8 cellular contexts compared by ENCODE assay signal in the genomic region with DNA sequence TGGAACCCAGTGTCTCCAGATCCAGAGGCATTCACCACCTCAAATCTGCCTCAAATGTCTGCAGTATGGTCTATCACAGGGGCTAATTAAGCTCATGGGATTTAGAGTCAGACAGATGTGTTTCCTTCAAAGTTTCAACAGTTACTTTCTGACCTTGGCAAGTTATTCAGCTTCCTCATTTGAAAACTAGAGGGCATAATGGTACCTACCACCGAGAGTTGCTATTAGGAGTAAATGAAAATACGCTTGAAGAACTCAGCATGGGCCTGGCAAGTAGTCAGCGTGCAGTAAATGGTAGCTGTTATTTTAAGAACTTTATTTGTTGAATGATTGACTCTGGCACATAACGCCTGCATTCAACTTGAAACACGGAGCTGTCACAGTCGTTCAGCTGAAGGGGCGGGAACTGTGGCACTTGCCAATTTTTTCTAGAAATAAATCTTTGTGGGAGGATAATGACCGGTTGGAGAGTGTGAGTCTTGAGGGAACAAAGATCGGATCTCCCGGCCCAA. TPM values are rescaled to one million over a fixed set of nuclear protein-coding genes. Genes with fewer than 3 reads are reported as not detected.
DNase-seq lines count a peak whose midpoint lies in the region; ATAC-seq, FAIRE-seq and TF ChIP-seq lines count a peak whose summit lies in the region.

No MANE protein-coding gene starts in this region.

- peak overlapping the region; percentile 87 for H3K4me2 ChIP-seq in keratinocyte (ENCODE audit: control insufficient read depth, extremely low read depth, insufficient read depth, low read depth, low read length)

- peaks cover 6% of the 10 kb centered on the region for H3K36me3 ChIP-seq in CD8-positive, alpha-beta memory T cell (ENCODE audit: insufficient read depth, low read length)
- no peaks in the 10 kb centered on the region for H3K36me3 ChIP-seq in ascending aorta
- H3K36me3 ChIP-seq in keratinocyte (ENCODE audit: control insufficient read depth in 2 of 2, extremely low read depth in 1 of 2, insufficient read depth in 2 of 2, low read length in 2 of 2) = peaks cover 5 to 10% of the 10 kb centered on the region in 2 experiments

- no peaks in the 10 kb centered on the region for H3K9me3 ChIP-seq in CD8-positive, alpha-beta memory T cell (ENCODE audit: low read length)
- H3K9me3 ChIP-seq in ascending aorta = no peaks in the 10 kb centered on the region
- H3K9me3 ChIP-seq in keratinocyte (ENCODE audit: control insufficient read depth, low read depth, low read length) = no peaks in the 10 kb centered on the region

- peaks cover 71% of the 10 kb centered on the region for H3K4me1 ChIP-seq in CD8-positive, alpha-beta memory T cell (ENCODE audit: insufficient read depth, low read length)
- H3K4me1 ChIP-seq in ascending aorta (peaks cover 20 to 37% of the 10 kb centered on the region in 2 donors), keratinocyte (ENCODE audit: control insufficient read depth, extremely low read depth, insufficient read depth, low read length) (peaks cover 45% of the 10 kb centered on the region)

- no peaks in the 10 kb centered on the region for H3K27me3 ChIP-seq in CD8-positive, alpha-beta memory T cell (ENCODE audit: insufficient read depth, low read length, poor library complexity, severe bottlenecking)
- H3K27me3 ChIP-seq in ascending aorta (no peaks in the 10 kb centered on the region), keratinocyte (ENCODE audit: control insufficient read depth, extremely low read depth, insufficient read depth, low read length) (no peaks in the 10 kb centered on the region)

- H3K4me3 Mint-ChIP-seq in CD8-positive, alpha-beta memory T cell = peak overlapping the region; percentile 90 to 98 (median 96)

- peaks cover 38% of the 10 kb centered on the region for H3K79me2 ChIP-seq in keratinocyte (ENCODE audit: control insufficient read depth, insufficient read depth, low read length)

- peaks cover 2% of the 10 kb centered on the region for H4K20me1 ChIP-seq in keratinocyte (ENCODE audit: control insufficient read depth, extremely low read depth, insufficient read depth, low read length)

- CTCF ChIA-PET in CD8-positive, alpha-beta memory T cell (lab: Charles Lee) = interaction anchor here (0.8 to 1.7 kb wide), 7 partner anchors 9 to 137 kb away, joined by 3 to 6 read pairs (median 4); a partner anchor contains a TSS

- dilution Hi-C loops in keratinocyte (cut with MboI; ENCODE audit: extremely low pct_ligation_motif_present, low sequenced_read_pairs) = no loop called here

- H3K9me3 Mint-ChIP-seq in CD8-positive, alpha-beta memory T cell = no peaks in the 10 kb centered on the region

- peak overlapping the region; percentile 79 for H2AFZ ChIP-seq in keratinocyte (ENCODE audit: control insufficient read depth, low read length)

- DNase-seq in CD8-positive, alpha-beta memory T cell = no peak
- DNase-seq in NCI-H2081 (lab: John Stamatoyannopoulos, UW) (peak; percentile 77 to 90), ascending aorta (ENCODE audit: low spot score in 2 of 2) (no peak), keratinocyte (ENCODE audit: low read depth, low spot score) (no peak)
- peak; percentile 67 for DNase-seq in stimulated activated naive CD4-positive, alpha-beta T cell treated with Interleukin-2 at 50 U/mL for 16 hours (lab: John Stamatoyannopoulos, UW)
- DNase-seq in stimulated activated CD8-positive, alpha-beta memory T cell treated with anti-CD3 and anti-CD28 coated beads, Interleukin-4, amount 100 ng/mL, for 48 hours = no peak

- H3K27ac Mint-ChIP-seq in CD8-positive, alpha-beta memory T cell = peak overlapping the region; percentile 90 to 100 (median 98)

- intact Hi-C loops in ascending aorta (cut with DNase I) = loop anchor here (5.0 to 10.0 kb wide), 3 partner anchors 84 to 404 kb away; a partner anchor contains a TSS

- POLR2A ChIA-PET in CD8-positive, alpha-beta memory T cell (lab: Charles Lee) = interaction anchor here (0.9 kb wide), 1 partner anchor 346 kb away, joined by 4 read pairs; no protein-coding TSS in a partner anchor

- peak overlapping the region; percentile 91 for H3K27ac ChIP-seq in CD8-positive, alpha-beta memory T cell (ENCODE audit: low read depth, low read length)
- H3K27ac ChIP-seq in ascending aorta (peak overlapping the region; percentile 99 to 100), keratinocyte (ENCODE audit: control insufficient read depth, insufficient read depth, low read length) (peak overlapping the region; percentile 97)

- H3K4me3 ChIP-seq in CD8-positive, alpha-beta memory T cell (ENCODE audit: low read length) = peak overlapping the region; percentile 69
- peak overlapping the region; percentile 89 to 92 for H3K4me3 ChIP-seq in ascending aorta
- peak overlapping the region; percentile 88 to 100 (median 88) for H3K4me3 ChIP-seq in keratinocyte (ENCODE audit: control insufficient read depth in 2 of 3, extremely low read depth in 1 of 3, insufficient read depth in 2 of 3, low read depth in 1 of 3, low read length in 3 of 3)

- peak; percentile 34 for FAIRE-seq in keratinocyte (lab: Jason Lieb, UNC)

- peak overlapping the region; percentile 97 for H3K9ac ChIP-seq in keratinocyte (ENCODE audit: control insufficient read depth, extremely low read depth, insufficient read depth, low read length)

- H3K9me1 ChIP-seq in keratinocyte (ENCODE audit: control insufficient read depth, extremely low read depth, insufficient read depth, low read length) = no peaks in the 10 kb centered on the region

- peaks cover 58 to 80% (median 76%) of the 10 kb centered on the region in 3 donors for H3K4me1 Mint-ChIP-seq in CD8-positive, alpha-beta memory T cell

- ATAC-seq in GM21526 (IDR thresholded peaks at IDR 0.05; ENCODE audit: low FRiP score, unreplicated experiment) (peak; percentile 5), GM21619 (IDR thresholded peaks at IDR 0.05; ENCODE audit: unreplicated experiment) (no peak)

- TF ChIP-seq CTCF in ascending aorta (IDR thresholded peaks at IDR 0.05) = peak in 2 of 3 experiments; percentile 6 to 43
- TF ChIP-seq CTCF in keratinocyte (optimal IDR thresholded peaks at IDR 0.05 in 1 of 3, IDR thresholded peaks at IDR 0.05 in 1 of 3, conservative IDR thresholded peaks at IDR 0.05 in 1 of 3; ENCODE audit: extremely low read depth in 1 of 3, insufficient read depth in 2 of 3, low read length in 3 of 3) = peak in 1 of 3 experiments; percentile 3

- H3K36me3 Mint-ChIP-seq in CD8-positive, alpha-beta memory T cell = peaks cover 6 to 44% (median 14%) of the 10 kb centered on the region in 3 donors

- H3K27me3 Mint-ChIP-seq in CD8-positive, alpha-beta memory T cell = no peaks in the 10 kb centered on the region

RNA-seq across cellular contexts. Expression of a gene that starts 1.2 kb away (rescaled TPM):
- 100 to 1,000 TPM; 519 to 536 TPM for total RNA-seq in CD8-positive, alpha-beta memory T cell
- polyA plus RNA-seq in CD8-positive, alpha-beta memory T cell = 788 TPM
- total RNA-seq in ascending aorta = 252 TPM
- polyA plus RNA-seq in keratinocyte = 891 to 1,048 TPM (median 959 TPM) in 3 replicates
- polyA plus RNA-seq in keratinocyte (2011; ENCODE audit: low read depth) = 326 TPM
- 709 and 1,075 TPM in 2 replicates for polyA plus RNA-seq in keratinocyte (2011; cell fraction: cytosol; rRNA removed)
- polyA plus RNA-seq in keratinocyte (2011; cell fraction: nucleus; rRNA removed) = 719 and 800 TPM in 2 replicates
- polyA plus RNA-seq in keratinocyte (2012; ENCODE audit: low replicate concordance) = 341 and 764 TPM in 2 replicates
- polyA minus RNA-seq in keratinocyte = 321 to 717 TPM (median 599 TPM) in 3 replicates
- polyA minus RNA-seq in keratinocyte (2011; cell fraction: cytosol; rRNA and poly(A)+ RNA removed) = 500 TPM
- 428 and 621 TPM in 2 replicates for polyA minus RNA-seq in keratinocyte (2011; cell fraction: nucleus; rRNA and poly(A)+ RNA removed)

RNA-seq across cellular contexts. Expression of a gene that starts 57.8 kb away (rescaled TPM):
- 100 to 1,000 TPM; 114 to 130 TPM for total RNA-seq in CD8-positive, alpha-beta memory T cell
- 138 TPM for polyA plus RNA-seq in CD8-positive, alpha-beta memory T cell
- total RNA-seq in ascending aorta = 84.2 TPM
- polyA plus RNA-seq in keratinocyte = 43.8 to 58.9 TPM (median 52.7 TPM) in 3 replicates
- polyA plus RNA-seq in keratinocyte (2011; ENCODE audit: low read depth) = 12.7 TPM
- 24.5 and 47.3 TPM in 2 replicates for polyA plus RNA-seq in keratinocyte (2011; cell fraction: cytosol; rRNA removed)
- polyA plus RNA-seq in keratinocyte (2011; cell fraction: nucleus; rRNA removed) = 49.6 and 53.2 TPM in 2 replicates
- 34.9 and 47.2 TPM in 2 replicates for polyA plus RNA-seq in keratinocyte (2012; ENCODE audit: low replicate concordance)
- polyA minus RNA-seq in keratinocyte = 27.7 to 58.7 TPM (median 50.4 TPM) in 3 replicates
- 17.3 TPM for polyA minus RNA-seq in keratinocyte (2011; cell fraction: cytosol; rRNA and poly(A)+ RNA removed)
- polyA minus RNA-seq in keratinocyte (2011; cell fraction: nucleus; rRNA and poly(A)+ RNA removed) = 22.8 and 49.0 TPM in 2 replicates

Comparison
In these comparisons a context has a peak if more than half of its experiments do, and no peak if none do; other contexts are left out.
1. DNase-seq: peak in NCI-H2081 (2 of 2) and stimulated activated naive CD4-positive, alpha-beta T cell treated with Interleukin-2 at 50 U/mL for 16 hours (single experiment); none in CD8-positive, alpha-beta memory T cell (0 of 5), ascending aorta (0 of 2), keratinocyte (single experiment) and stimulated activated CD8-positive, alpha-beta memory T cell treated with anti-CD3 and anti-CD28 coated beads, Interleukin-4, amount 100 ng/mL, for 48 hours (single experiment).
2. Peak in every context shown above with its lines, with median percentiles within 50 percentile points of each other: H3K27ac ChIP-seq and H3K4me3 ChIP-seq.